ENCODE assay signal across 8 cellular contexts in genomic region chr4:174764105-174764729, GRCh38.
A peak's percentile ranks its signal among the peaks of the same experiment; 100 is the strongest.
DNase-seq lines count a peak whose midpoint lies in the region; ATAC-seq and TF ChIP-seq lines count a peak whose summit lies in the region.

No MANE protein-coding gene starts in this region.

- WGBS in smooth muscle cell (ENCODE audit: low lambda C conversion rate) = 69% methylated on average over 7 of the region's 7 CpGs

- no peaks in the 10 kb centered on the region for H3K4me1 ChIP-seq in smooth muscle cell (ENCODE audit: low read depth)

- H3K4me3 ChIP-seq in GM12864 (ENCODE audit: low read depth, low read length) (no peak overlapping the region), smooth muscle cell (no peak overlapping the region)

- no peak for ATAC-seq in GM18520 (IDR thresholded peaks at IDR 0.05; ENCODE audit: unreplicated experiment)

- peak; percentile 18 for DNase-seq in GM12864 (ENCODE audit: low read depth)
- DNase-seq in H4 (ENCODE audit: low spot score) = peak; percentile 47
- peak; percentile 15 for DNase-seq in RWPE1 (ENCODE audit: low spot score)
- peak; percentile 80 for DNase-seq in fibroblast of peridontal ligament (ENCODE audit: extremely low read depth)
- no peak for DNase-seq in smooth muscle cell (lab: John Stamatoyannopoulos, UW; ENCODE audit: unreplicated experiment)
- no peak for DNase-seq in activated effector memory CD4-positive, alpha-beta T cell treated with Interleukin-2 at 50 U/mL for 16 hours

- no peaks in the 10 kb centered on the region for H3K27me3 ChIP-seq in smooth muscle cell (ENCODE audit: low read depth)

- H3K27ac ChIP-seq in RWPE1 = no peak overlapping the region
- peak overlapping the region; percentile 58 for H3K27ac ChIP-seq in smooth muscle cell (ENCODE audit: low read depth)

- no peaks in the 10 kb centered on the region for H4K20me1 ChIP-seq in smooth muscle cell (ENCODE audit: low read depth)

- CTCF ChIA-PET in RWPE1 (lab: Yijun Ruan, JAX) = interaction anchor here (0.5 to 1.3 kb wide), 9 partner anchors 13 to 773 kb away, joined by 3 to 4 read pairs (median 3); no protein-coding TSS in a partner anchor

- no peaks in the 10 kb centered on the region for H3K36me3 ChIP-seq in smooth muscle cell (ENCODE audit: low read depth)

- H3K4me2 ChIP-seq in smooth muscle cell = peak overlapping the region; percentile 60

- no peaks in the 10 kb centered on the region for H3K79me2 ChIP-seq in smooth muscle cell (ENCODE audit: low read depth)

- POLR2A ChIA-PET in RWPE1 (lab: Yijun Ruan, JAX; ENCODE audit: low non-redundant PET) = no interaction called here

- peak; percentile 33 for TF ChIP-seq CTCF in GM12864 (IDR thresholded peaks at IDR 0.05; ENCODE audit: low read depth, low read length, missing control alignments)
- TF ChIP-seq CTCF in LNCAP (IDR thresholded peaks at IDR 0.05) = peak; percentile 64
- TF ChIP-seq CTCF in RWPE1 (conservative IDR thresholded peaks at IDR 0.05; ENCODE audit: low read depth) = peak; percentile 81
- TF ChIP-seq CTCF in smooth muscle cell (IDR thresholded peaks at IDR 0.05; ENCODE audit: borderline replicate concordance, insufficient read depth, poor library complexity, severe bottlenecking) = peak; percentile 69

- no peaks in the 10 kb centered on the region for H3K9me3 ChIP-seq in smooth muscle cell (replicated peaks; ENCODE audit: low read depth)

- peak overlapping the region; percentile 31 for H2AFZ ChIP-seq in smooth muscle cell (ENCODE audit: low read depth)

- H3F3A ChIP-seq in smooth muscle cell (ENCODE audit: low read depth) = no peaks in the 10 kb centered on the region

- no peak overlapping the region for H3K9ac ChIP-seq in smooth muscle cell (ENCODE audit: low read depth)

Comparison
In these comparisons a context has a peak if more than half of its experiments do, and no peak if none do; other contexts are left out.
1. DNase-seq: peak in GM12864 (single experiment), H4 (single experiment), RWPE1 (single experiment) and fibroblast of peridontal ligament (single experiment); none in smooth muscle cell (single experiment) and activated effector memory CD4-positive, alpha-beta T cell treated with Interleukin-2 at 50 U/mL for 16 hours (single experiment).
2. Peak in every context shown above with its lines, with median percentiles within 50 percentile points of each other: CTCF ChIP-seq.